Comparison of ENCODE assay signal across 9 cellular contexts in genomic region chr6:126657556-126658129, GRCh38.
DNase-seq lines count a peak whose midpoint lies in the region; FAIRE-seq and TF ChIP-seq lines count a peak whose summit lies in the region.
"Had no signal": no experiment of that assay in that cellular context is flagged by ENCODE, and none has a peak within 500 bp of the region (broad histone marks: within the 10 kb centered on the region; RNA-seq: fewer than 3 reads in every experiment).

No MANE protein-coding gene starts in this region.

- H3K36me3 ChIP-seq in bronchial epithelial cell (ENCODE audit: control insufficient read depth, insufficient read depth, low read length) = no peaks in the 10 kb centered on the region
- H3K36me3 ChIP-seq in osteoblast (ENCODE audit: insufficient read depth, low read length) = no peaks in the 10 kb centered on the region

- H3K27me3 ChIP-seq in bronchial epithelial cell (ENCODE audit: control insufficient read depth, insufficient read depth, low read length) (no peaks in the 10 kb centered on the region), osteoblast (ENCODE audit: insufficient read depth, low read length) (no peaks in the 10 kb centered on the region)

- peak; percentile 27 for DNase-seq in NCI-H1105 treated with DMSO at 0.1 percent for 48 hours (lab: John Stamatoyannopoulos, UW)
- DNase-seq in bronchial epithelial cell (ENCODE audit: low read depth) = peak; percentile 48
- no peak for DNase-seq in osteoblast (ENCODE audit: insufficient read length, low spot score, missing footprints)
- no peak for DNase-seq in activated CD8-positive, alpha-beta memory T cell treated with anti-CD3 and anti-CD28 coated beads, Interleukin-2, amount 50 U/mL, for 4 hours
- no peak for DNase-seq in posterior cingulate gyrus
- no peak for DNase-seq in cortex of kidney (lab: John Stamatoyannopoulos, UW)
- no peak for DNase-seq in LoVo (ENCODE audit: low spot score)

- FAIRE-seq in bronchial epithelial cell (lab: Jason Lieb, UNC) = no peak
- FAIRE-seq: TTC549 had no signal

- TF ChIP-seq CTCF in GM12875 (IDR thresholded peaks at IDR 0.05; ENCODE audit: borderline replicate concordance, insufficient read depth, low read depth, low read length) (peak; percentile 41; the same call in 1 of the 2 replicates), bronchial epithelial cell (IDR thresholded peaks at IDR 0.05; ENCODE audit: insufficient read depth, low read length, severe bottlenecking) (peak; percentile 52), osteoblast (IDR thresholded peaks at IDR 0.05; ENCODE audit: extremely low read depth, low read depth, low read length) (peak; percentile 70)

- peaks cover 17% of the 10 kb centered on the region for H3K4me1 ChIP-seq in osteoblast (ENCODE audit: insufficient read depth, low read length)

- no peaks in the 10 kb centered on the region for H3K79me2 ChIP-seq in osteoblast (ENCODE audit: insufficient read depth, low read length)

- intact Hi-C loops in posterior cingulate gyrus (cut with DNase I) = no loop called here

- H4K20me1 ChIP-seq in osteoblast (ENCODE audit: insufficient read depth, low read length) = no peaks in the 10 kb centered on the region

- H3K27ac ChIP-seq in osteoblast (ENCODE audit: low read depth, low read length) = no peak overlapping the region

- no peak overlapping the region for H3K4me2 ChIP-seq in osteoblast (ENCODE audit: insufficient read depth, low read length)

- no peaks in the 10 kb centered on the region for H3K9me3 ChIP-seq in osteoblast (ENCODE audit: low read depth, low read length)

- no peak overlapping the region for H3K4me3 ChIP-seq in GM12875 (ENCODE audit: low read depth, low read length)
- no peak overlapping the region for H3K4me3 ChIP-seq in bronchial epithelial cell (ENCODE audit: low read depth, low read length)
- H3K4me3 ChIP-seq in osteoblast (ENCODE audit: insufficient read depth, low read length) = no peak overlapping the region

- peak overlapping the region; percentile 21 for H2AFZ ChIP-seq in osteoblast (ENCODE audit: low read length)

Comparison
In these comparisons a context has a peak if more than half of its experiments do, and no peak if none do; other contexts are left out.
1. DNase-seq: peak in NCI-H1105 treated with DMSO at 0.1 percent for 48 hours (single experiment) and bronchial epithelial cell (single experiment); none in osteoblast (single experiment), activated CD8-positive, alpha-beta memory T cell treated with anti-CD3 and anti-CD28 coated beads, Interleukin-2, amount 50 U/mL, for 4 hours (single experiment), posterior cingulate gyrus (0 of 10), cortex of kidney (single experiment) and LoVo (single experiment).
2. Peak in every context shown above with its lines, with median percentiles within 50 percentile points of each other: CTCF ChIP-seq.